ENCODE assay signal across 8 cellular contexts in genomic region chr22:33920927-33921575, GRCh38. TPM values are rescaled to one million over a fixed set of nuclear protein-coding genes. Genes with fewer than 3 reads are reported as not detected.
DNase-seq lines count a peak whose midpoint lies in the region; ATAC-seq and TF ChIP-seq lines count a peak whose summit lies in the region.

No MANE protein-coding gene starts in this region.

- intact Hi-C loops in A673 (cut with micrococcal nuclease; ENCODE audit: unreplicated experiment), result loop anchor here (10.0 kb wide), 1 partner anchor 1104 kb away; no protein-coding TSS in a partner anchor

- CTCF ChIA-PET in A673 (lab: Charles Lee), result no interaction called here

- POLR2A ChIA-PET in A673 (lab: Charles Lee; ENCODE audit: low non-redundant PET), result no interaction called here

- H3K9me3 ChIP-seq in A673 (ENCODE audit: low read depth, low read length, poor library complexity, severe bottlenecking), result no peaks in the 10 kb centered on the region

- H3K27me3 ChIP-seq in A673 (replicated peaks; ENCODE audit: insufficient read depth, low read depth, low read length, poor library complexity), result peaks cover 42% of the 10 kb centered on the region

- no peak for TF ChIP-seq CTCF in A673 (conservative IDR thresholded peaks at IDR 0.05; ENCODE audit: low read depth, low read length)

- H3K4me1 ChIP-seq in A673 (ENCODE audit: insufficient read depth, low read length, poor library complexity, severe bottlenecking), result no peaks in the 10 kb centered on the region

- no peak overlapping the region for H3K27ac ChIP-seq in A673 (ENCODE audit: low read depth, low read length, poor library complexity, severe bottlenecking)

- BruUV-seq in A673 (replicated peaks; lab: Mats Ljungman, UMichigan), result no TSS peak

- DNase-seq in A673 (ENCODE audit: low spot score) (peak; percentile 2), NCI-H345 (lab: John Stamatoyannopoulos, UW) (peak; percentile 95), dedifferentiated amniotic fluid mesenchymal stem cell (ENCODE audit: extremely low spot score) (peak; percentile 96), left lobe of liver (ENCODE audit: low spot score) (peak; percentile 99)
- DNase-seq in activated CD4-positive, alpha-beta T cell treated with anti-CD3 and anti-CD28 coated beads, Interleukin-2, amount 50 U/mL, for 24 hours (ENCODE audit: low read depth in 1 of 2, low spot score in 1 of 2), result peak; percentile 58 to 85
- DNase-seq in stimulated activated CD4-positive, alpha-beta T cell treated with anti-CD3 and anti-CD28 coated beads, Interleukin-1b, Interleukin-23, amount 100 ng/mL, for 4 hours (ENCODE audit: low read depth in 2 of 2), result peak; percentile 75 to 93

- no peaks in the 10 kb centered on the region for H3K36me3 ChIP-seq in A673 (ENCODE audit: insufficient read depth, low read length, poor library complexity, severe bottlenecking)

- H3K4me3 ChIP-seq in A673 (ENCODE audit: low read depth, low read length, poor library complexity, severe bottlenecking), result no peak overlapping the region

- peak; percentile 71 for ATAC-seq in GM18907 (IDR thresholded peaks at IDR 0.05; ENCODE audit: unreplicated experiment)
- peak; percentile 65 for ATAC-seq in HG03135 (IDR thresholded peaks at IDR 0.05; ENCODE audit: unreplicated experiment)
- peak; percentile 83 for ATAC-seq in left lobe of liver

RNA-seq across cellular contexts. Expression of gene LARGE1, which starts 0.8 kb away (rescaled TPM):
- total RNA-seq in A673 (2021) (not detected in 2 replicates), left lobe of liver (27.2 TPM)

Comparison
In these comparisons a context has a peak if more than half of its experiments do, and no peak if none do; other contexts are left out.
1. DNase-seq: peak in every context shown above with its lines; median percentile 99 in left lobe of liver; 96 in dedifferentiated amniotic fluid mesenchymal stem cell; 95 in NCI-H345; 84 in stimulated activated CD4-positive, alpha-beta T cell treated with anti-CD3 and anti-CD28 coated beads, Interleukin-1b, Interleukin-23, amount 100 ng/mL, for 4 hours; 72 in activated CD4-positive, alpha-beta T cell treated with anti-CD3 and anti-CD28 coated beads, Interleukin-2, amount 50 U/mL, for 24 hours; 2 in A673.
2. RNA of gene LARGE1, which starts 0.8 kb away (total RNA-seq): 27.2 TPM in left lobe of liver (single experiment); not detected in A673; every median in the first group is over 10 times any median in the second.
3. Peak in every context shown above with its lines, with median percentiles within 50 percentile points of each other: ATAC-seq.